ENCODE assay signal across 1 cellular context in genomic region chr22:38317995-38318715, GRCh38.
A peak's percentile ranks its signal among the peaks of the same experiment; 100 is the strongest.
TF ChIP-seq lines count a peak whose summit lies in the region.

No MANE protein-coding gene starts in this region.

TF ChIP-seq in K562, 482 proteins besides CTCF, POLR2A, EP300 and RAD21 (continued from another document and continues in another):
- TF ChIP-seq THAP7 (CRISPR knock-in tag; IDR thresholded peaks at IDR 0.05) (no peak), GTF2F1 (IDR thresholded peaks at IDR 0.05; ENCODE audit: low read depth, low read length) (no peak), ZBTB17 (CRISPR knock-in tag; IDR thresholded peaks at IDR 0.05) (no peak), RBM15 (IDR thresholded peaks at IDR 0.05; ENCODE audit: insufficient read depth, low read length) (no peak), ZNF140 (CRISPR knock-in tag; IDR thresholded peaks at IDR 0.05) (no peak), ZBTB12 (CRISPR knock-in tag; IDR thresholded peaks at IDR 0.05) (no peak), SAFB2 (IDR thresholded peaks at IDR 0.05; ENCODE audit: borderline replicate concordance, low read depth, low read length, severe bottlenecking) (no peak), FOS (IDR thresholded peaks at IDR 0.05; ENCODE audit: extremely low read depth, insufficient read length) (no peak), LEF1 (IDR thresholded peaks at IDR 0.05) (no peak), ZBTB2 (IDR thresholded peaks at IDR 0.05) (no peak), RAD51 (IDR thresholded peaks at IDR 0.05; ENCODE audit: borderline replicate concordance, low read depth) (peak; percentile 19; the same call in 1 of the 2 replicates), HDAC3 (IDR thresholded peaks at IDR 0.05; ENCODE audit: borderline replicate concordance, partially characterized antibody) (no peak), COPS2 (conservative IDR thresholded peaks at IDR 0.05) (no peak), UBTF (IDR thresholded peaks at IDR 0.05; ENCODE audit: borderline replicate concordance in 1 of 2, low read depth in 2 of 2, low read length in 2 of 2) (peak; percentile 16 to 74; a peak in 2 of 4 replicates), MITF (IDR thresholded peaks at IDR 0.05) (no peak), PYGO2 (tag; IDR thresholded peaks at IDR 0.05) (no peak), TSHZ1 (CRISPR knock-in tag; IDR thresholded peaks at IDR 0.05) (no peak), KDM1A (IDR thresholded peaks at IDR 0.05) (no peak; a peak in 1 of 4 replicates), MCM5 (IDR thresholded peaks at IDR 0.05; ENCODE audit: low read depth) (no peak), CSDE1 (IDR thresholded peaks at IDR 0.05) (no peak), SREBF2 (CRISPR knock-in tag; IDR thresholded peaks at IDR 0.05) (no peak), SMARCA5 (IDR thresholded peaks at IDR 0.05) (peak; percentile 56; the same call in 1 of the 2 replicates), CEBPB (tag; IDR thresholded peaks at IDR 0.05) (no peak), MLX (CRISPR knock-in tag; conservative IDR thresholded peaks at IDR 0.05) (no peak), SNIP1 (IDR thresholded peaks at IDR 0.05; ENCODE audit: low read depth) (no peak), SIRT6 (IDR thresholded peaks at IDR 0.05; ENCODE audit: low read depth, low read length) (no peak), SAP30 (IDR thresholded peaks at IDR 0.05; ENCODE audit: borderline replicate concordance, insufficient read depth, low read depth, low read length, poor library complexity, severe bottlenecking) (no peak), DIDO1 (tag; IDR thresholded peaks at IDR 0.05; ENCODE audit: low read depth) (no peak), ARNT (IDR thresholded peaks at IDR 0.05) (no peak), GTF2A2 (tag; IDR thresholded peaks at IDR 0.05) (no peak), CHD2 (IDR thresholded peaks at IDR 0.05; ENCODE audit: low read depth, low read length) (no peak), BACH1 (tag; IDR thresholded peaks at IDR 0.05) (peak; percentile 65; the same call in 1 of the 2 replicates), ZNF407 (IDR thresholded peaks at IDR 0.05; ENCODE audit: low read depth) (no peak), ZNF121 (CRISPR knock-in tag; conservative IDR thresholded peaks at IDR 0.05) (0 out of 2 replicates have a peak, but pooled peaks have one; percentile 29), ZNF511 (CRISPR knock-in tag; IDR thresholded peaks at IDR 0.05) (no peak), ZBED1 (IDR thresholded peaks at IDR 0.05) (no peak), POLR2B (IDR thresholded peaks at IDR 0.05; ENCODE audit: low read depth, partially characterized antibody) (no peak), ETV6 (IDR thresholded peaks at IDR 0.05; ENCODE audit: borderline replicate concordance in 1 of 2, low read depth in 2 of 2, low read length in 1 of 2) (no peak), ETV6 (CRISPR knock-in tag; IDR thresholded peaks at IDR 0.05; ENCODE audit: borderline replicate concordance) (no peak), GTF2E2 (tag; IDR thresholded peaks at IDR 0.05) (peak; percentile 60; the same call in 1 of the 2 replicates), OTX1 (CRISPR knock-in tag; IDR thresholded peaks at IDR 0.05) (0 out of 2 replicates have a peak, but pooled peaks have one; percentile 59), HNRNPLL (IDR thresholded peaks at IDR 0.05; ENCODE audit: low read depth, low read length, poor library complexity, severe bottlenecking) (peak; percentile 47), EHMT2 (IDR thresholded peaks at IDR 0.05) (no peak), TBL1XR1 (IDR thresholded peaks at IDR 0.05; ENCODE audit: low read length in 2 of 2) (no peak), ZNF668 (CRISPR knock-in tag; IDR thresholded peaks at IDR 0.05) (no peak)
